Comparison of ENCODE assay signal across 22 cellular contexts in genomic region chr5:27906911-27907590, GRCh38.
DNase-seq lines count a peak whose midpoint lies in the region; ATAC-seq and TF ChIP-seq lines count a peak whose summit lies in the region.
"Had no signal": no experiment of that assay in that cellular context is flagged by ENCODE, and none has a peak within 500 bp of the region (broad histone marks: within the 10 kb centered on the region; RNA-seq: fewer than 3 reads in every experiment).

No MANE protein-coding gene starts in this region.

- intact Hi-C loops in PC-3 (cut with micrococcal nuclease) = loop anchor here (2.0 kb wide), 1 partner anchor 52 kb away; no protein-coding TSS in a partner anchor

- TF ChIP-seq CTCF in PC-3 (conservative IDR thresholded peaks at IDR 0.05; ENCODE audit: low read depth, low read length) (no peak), smooth muscle cell (IDR thresholded peaks at IDR 0.05; ENCODE audit: borderline replicate concordance, insufficient read depth, poor library complexity, severe bottlenecking) (no peak), BE2C (IDR thresholded peaks at IDR 0.05; ENCODE audit: low read depth, low read length) (no peak)

- H4K20me1 ChIP-seq in PC-3 (ENCODE audit: low read length) (no peaks in the 10 kb centered on the region), smooth muscle cell (ENCODE audit: low read depth) (no peaks in the 10 kb centered on the region)

- peak; percentile 63 for DNase-seq in HCEC 1CT
- peak; percentile 70 for DNase-seq in PC-3
- peak; percentile 55 for DNase-seq in fibroblast of peridontal ligament (ENCODE audit: extremely low read depth)
- DNase-seq in smooth muscle cell (lab: John Stamatoyannopoulos, UW; ENCODE audit: unreplicated experiment) = no peak
- no peak for DNase-seq in BE2C
- DNase-seq in DMS 273 treated with DMSO at 0.1 percent for 48 hours (lab: John Stamatoyannopoulos, UW) = no peak
- DNase-seq: activated B cell treated with CpG ODN at 0.5 μM for 24 hours; activated CD4-positive, alpha-beta memory T cell treated with anti-CD3 and anti-CD28 coated beads for 36 hours; activated effector memory CD4-positive, alpha-beta T cell treated with anti-CD3 and anti-CD28 coated beads, Interleukin-2, amount 50 U/mL, for 16 hours; CD8-positive, alpha-beta T cell; central memory CD4-positive, alpha-beta T cell; DMS79 treated with DMSO at 0.1 percent for 48 hours; immature natural killer cell; Kasumi-1; NCI-H1417; NCI-H524 treated with DMSO at 0.1 percent for 48 hours; posterior cingulate gyrus; RPMI8226; T-helper 9 cell; testis had no signal

- H2AFZ ChIP-seq in PC-3 (ENCODE audit: low read length) (peak overlapping the region; percentile 63), smooth muscle cell (ENCODE audit: low read depth) (no peak overlapping the region)

- H3F3A ChIP-seq in PC-3 (ENCODE audit: low read length, unreplicated experiment) = peaks cover 8% of the 10 kb centered on the region
- H3F3A ChIP-seq in smooth muscle cell (ENCODE audit: low read depth) = no peaks in the 10 kb centered on the region

- WGBS in smooth muscle cell (ENCODE audit: low lambda C conversion rate) = 48% methylated on average over 3 of the region's 3 CpGs

- H3K4me1 ChIP-seq in PC-3 (ENCODE audit: insufficient read depth, low read length) = peaks cover 29% of the 10 kb centered on the region
- H3K4me1 ChIP-seq in smooth muscle cell (ENCODE audit: low read depth) = no peaks in the 10 kb centered on the region
- H3K4me1 ChIP-seq in BE2C = peaks cover 4% of the 10 kb centered on the region
- H3K4me1 ChIP-seq: testis had no signal

- H3K4me2 ChIP-seq in PC-3 (ENCODE audit: low read length) (peak overlapping the region; percentile 64), smooth muscle cell (no peak overlapping the region)

- H3K27ac ChIP-seq in PC-3 (ENCODE audit: low read length) = peak overlapping the region; percentile 53
- H3K27ac ChIP-seq in smooth muscle cell (ENCODE audit: low read depth) = peak overlapping the region; percentile 29
- H3K27ac ChIP-seq: testis had no signal

- no peaks in the 10 kb centered on the region for H3K9me2 ChIP-seq in PC-3 (replicated peaks; ENCODE audit: low read length)

- no peaks in the 10 kb centered on the region for H3K36me3 ChIP-seq in PC-3 (ENCODE audit: low read depth, low read length)
- H3K36me3 ChIP-seq in smooth muscle cell (ENCODE audit: low read depth) = no peaks in the 10 kb centered on the region
- no peaks in the 10 kb centered on the region for H3K36me3 ChIP-seq in BE2C

- H3K9me3 ChIP-seq in PC-3 (ENCODE audit: low read length) (no peaks in the 10 kb centered on the region), smooth muscle cell (replicated peaks; ENCODE audit: low read depth) (no peaks in the 10 kb centered on the region), BE2C (no peaks in the 10 kb centered on the region)
- H3K9me3 ChIP-seq: testis had no signal

- H3K9ac ChIP-seq in PC-3 (ENCODE audit: low read length) = no peak overlapping the region
- H3K9ac ChIP-seq in smooth muscle cell (ENCODE audit: low read depth) = peak overlapping the region; percentile 1

- CTCF ChIA-PET in PC-3 (lab: Charles Lee) = no interaction called here

- ATAC-seq in PC-3 = peak; percentile 80
- ATAC-seq in HG02571 (IDR thresholded peaks at IDR 0.05; ENCODE audit: unreplicated experiment) = no peak
- ATAC-seq: CD8-positive, alpha-beta T cell; stimulated activated memory B cell treated with anti-CD40 and anti-IgM and Interleukin-4, amounts not matched to agents 10 μg/mL and 1 μg/mL and 100 μg/mL, for 72 hours had no signal

- no peaks in the 10 kb centered on the region for H3K27me3 ChIP-seq in PC-3 (ENCODE audit: low read length)
- H3K27me3 ChIP-seq in smooth muscle cell (ENCODE audit: low read depth) = no peaks in the 10 kb centered on the region
- no peaks in the 10 kb centered on the region for H3K27me3 ChIP-seq in BE2C
- H3K27me3 ChIP-seq: testis had no signal

- no TSS peak for BruUV-seq in PC-3 (replicated peaks; lab: Mats Ljungman, UMichigan)

- POLR2A ChIA-PET in PC-3 (lab: Charles Lee; ENCODE audit: unreplicated experiment) = no interaction called here

- H3K79me2 ChIP-seq in PC-3 (ENCODE audit: low read length) (no peaks in the 10 kb centered on the region), smooth muscle cell (ENCODE audit: low read depth) (no peaks in the 10 kb centered on the region)

- H3K4me3 ChIP-seq in PC-3 (ENCODE audit: low read length) = peak overlapping the region; percentile 15; the same call in 1 of the 2 replicates
- H3K4me3 ChIP-seq in smooth muscle cell = no peak overlapping the region
- no peak overlapping the region for H3K4me3 ChIP-seq in BE2C (ENCODE audit: low read depth, low read length)
- H3K4me3 ChIP-seq: testis had no signal

Comparison
In these comparisons a context has a peak if more than half of its experiments do, and no peak if none do; other contexts are left out.
1. DNase-seq: peak in HCEC 1CT (single experiment), PC-3 (single experiment) and fibroblast of peridontal ligament (single experiment); none in smooth muscle cell (single experiment), BE2C (single experiment) and DMS 273 treated with DMSO at 0.1 percent for 48 hours (single experiment).